11 cellular contexts compared by ENCODE assay signal in genomic region chr1:247642742-247643141, GRCh38. TPM values are rescaled to one million over a fixed set of nuclear protein-coding genes. Genes with fewer than 3 reads are reported as not detected.
"Had no signal": no experiment of that assay in that cellular context is flagged by ENCODE, and none has a peak within 500 bp of the region (broad histone marks: within the 10 kb centered on the region; RNA-seq: fewer than 3 reads in every experiment).

No MANE protein-coding gene starts in this region.

- DNase-seq: GM23248, GOT3, H7, H9, HCEC 1CT, HFFc6 had no signal

- H3K9me3 ChIP-seq: HAP-1 had no signal

- H3K4me3 Mint-ChIP-seq: GM23338, H9, HFFc6 had no signal

- H3K27ac Mint-ChIP-seq: GM23338, H9, HFFc6 had no signal

- H3K4me1 ChIP-seq: HAP-1 had no signal

- H3K4me2 ChIP-seq: GM23338 had no signal

- H3K27ac ChIP-seq: GM23248 had no signal

- H2AFZ ChIP-seq: GM23248 had no signal

- H3K4me3 ChIP-seq: GM23248, GM23338, HAP-1 had no signal

- ATAC-seq: GM23338, HCT116 had no signal

- H3K36me3 ChIP-seq: HAP-1 had no signal

- H3K9ac ChIP-seq: GM23248 had no signal

- H3K9me3 Mint-ChIP-seq: H9 had no signal

RNA-seq across cellular contexts. Expression of gene OR13G1, which starts 36.8 kb away (rescaled TPM):
- total RNA-seq: GM23248, GM23338, H1, H4, H7, H9, HFFc6 had no signal

RNA-seq across cellular contexts. Expression of gene OR2G3, which starts 37.4 kb away (rescaled TPM):
- total RNA-seq: GM23248, GM23338, H1, H4, H7, H9, HFFc6 had no signal

RNA-seq across cellular contexts. Expression of gene OR2G2, which starts 54.6 kb away (rescaled TPM):
- total RNA-seq: GM23248, GM23338, H1, H4, H7, H9, HFFc6 had no signal
